35 cellular contexts compared by ENCODE assay signal in the genomic region with DNA sequence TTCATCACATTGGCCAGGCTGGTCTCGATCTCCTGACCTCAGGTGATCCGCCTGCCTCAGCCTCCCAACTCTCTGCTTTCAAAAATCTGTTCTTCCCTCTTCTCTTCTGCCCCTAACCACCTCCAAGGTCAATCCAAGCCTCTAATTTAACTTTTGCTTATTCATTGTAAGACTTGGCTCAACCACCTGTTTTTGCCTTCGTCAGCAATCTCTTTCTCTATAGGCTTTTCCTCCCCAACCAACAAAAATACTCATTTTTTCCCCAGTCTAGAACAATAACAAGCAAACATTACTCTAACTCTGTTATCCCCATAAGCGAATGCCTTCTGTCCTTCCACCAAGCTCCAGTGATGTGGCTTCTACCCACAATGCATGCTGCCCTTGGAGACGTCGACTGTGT.
"Had no signal": no experiment of that assay in that cellular context is flagged by ENCODE, and none has a peak within 500 bp of the region (broad histone marks: within the 10 kb centered on the region; RNA-seq: fewer than 3 reads in every experiment).

No MANE protein-coding gene starts in this region.

- H3K27me3 ChIP-seq: MG63 had no signal

- H3K9me3 ChIP-seq: MG63 had no signal

- DNase-seq: Karpas-422, Kasumi-1, MG63, MM.1S, MV-4-11, NCI-H1048, NCI-H1092, NCI-H1092 treated with DMSO at 0.1 percent for 48 hours, NCI-H1105, NCI-H1105 treated with DMSO at 0.1 percent for 48 hours, NCI-H1417, NCI-H1417 treated with DMSO at 0.1 percent for 48 hours, NCI-H1436, NCI-H1436 treated with DMSO at 0.1 percent for 48 hours, NCI-H146, NCI-H1694, NCI-H1694 treated with DMSO at 0.1 percent for 48 hours, NCI-H187, NCI-H187 treated with DMSO at 0.1 percent for 48 hours, NCI-H1930, NCI-H2029, NCI-H2029 treated with DMSO at 0.1 percent for 48 hours, NCI-H2081, NCI-H2081 treated with DMSO at 0.1 percent for 48 hours, NCI-H2107, NCI-H2171, NCI-H2171 treated with DMSO at 0.1 percent for 48 hours, NCI-H2227 treated with DMSO at 0.1 percent for 48 hours, NCI-H226, NCI-H345, NCI-H446, NCI-H446 treated with DMSO at 0.1 percent for 48 hours, NCI-H510A, NCI-H510A treated with DMSO at 0.1 percent for 48 hours, NCI-H524 had no signal

- H3K4me3 ChIP-seq: MG63 had no signal
